ENCODE assay signal across 8 cellular contexts in genomic region chr9:34139477-34140146, GRCh38. TPM values are rescaled to one million over a fixed set of nuclear protein-coding genes. Genes with fewer than 3 reads are reported as not detected.
DNase-seq lines count a peak whose midpoint lies in the region; ATAC-seq and TF ChIP-seq lines count a peak whose summit lies in the region.

No MANE protein-coding gene starts in this region.

- H3K4ac ChIP-seq in mesenchymal stem cell (ENCODE audit: low read depth in 1 of 2, low read length in 2 of 2) = no peak overlapping the region

- DNase-seq in EL = peak; percentile 82
- DNase-seq in NCI-H1694 treated with DMSO at 0.1 percent for 48 hours (lab: John Stamatoyannopoulos, UW) = peak; percentile 54
- peak; percentile 93 to 98 for DNase-seq in cardiac fibroblast (ENCODE audit: low read depth in 2 of 2)
- DNase-seq in mesenchymal stem cell = peak; percentile 84
- DNase-seq in NCI-H748 (lab: John Stamatoyannopoulos, UW; ENCODE audit: unreplicated experiment) = no peak
- no peak for DNase-seq in activated CD4-positive, alpha-beta T cell treated with anti-CD3 and anti-CD28 coated beads for 48 hours
- DNase-seq in effector CD8-positive, alpha-beta T cell (lab: John Stamatoyannopoulos, UW) = no peak

- no peak overlapping the region for H3K4me2 ChIP-seq in mesenchymal stem cell (ENCODE audit: low read length, poor library complexity, severe bottlenecking)

- H3K79me1 ChIP-seq in mesenchymal stem cell (replicated peaks; ENCODE audit: low read length, poor library complexity, severe bottlenecking) = no peaks in the 10 kb centered on the region

- H3K4me1 ChIP-seq in mesenchymal stem cell (ENCODE audit: control insufficient read depth, insufficient read depth, low read depth, low read length) = no peaks in the 10 kb centered on the region

- H3K36me3 ChIP-seq in mesenchymal stem cell (ENCODE audit: control insufficient read depth in 1 of 2, insufficient read depth in 2 of 2, low read depth in 1 of 2, low read length in 2 of 2) = no peaks in the 10 kb centered on the region

- no peak overlapping the region for H4K91ac ChIP-seq in mesenchymal stem cell (ENCODE audit: low read length)

- peak; percentile 42 for TF ChIP-seq CTCF in cardiac fibroblast (IDR thresholded peaks at IDR 0.05; ENCODE audit: low read depth, low read length)

- H2AFZ ChIP-seq in mesenchymal stem cell (ENCODE audit: low read depth, low read length) = no peak overlapping the region

- no peak for ATAC-seq in GM21526 (IDR thresholded peaks at IDR 0.05; ENCODE audit: low FRiP score, unreplicated experiment)

- no peak overlapping the region for H2BK12ac ChIP-seq in mesenchymal stem cell (ENCODE audit: low read length in 2 of 2)

- no peak overlapping the region for H2AK5ac ChIP-seq in mesenchymal stem cell (ENCODE audit: low read length, severe bottlenecking)

- H3K27me3 ChIP-seq in mesenchymal stem cell (ENCODE audit: control insufficient read depth in 1 of 2, insufficient read depth in 1 of 2, low read length in 2 of 2) = no peaks in the 10 kb centered on the region

- H3K4me3 ChIP-seq in cardiac fibroblast (replicated peaks in 1 of 2; ENCODE audit: low read depth in 2 of 2, low read length in 2 of 2) = no peak overlapping the region
- no peak overlapping the region for H3K4me3 ChIP-seq in mesenchymal stem cell (ENCODE audit: insufficient read depth in 1 of 2, low read depth in 1 of 2, low read length in 2 of 2)

- H2BK15ac ChIP-seq in mesenchymal stem cell (ENCODE audit: low read depth, poor library complexity, severe bottlenecking) = no peak overlapping the region

- no peak overlapping the region for H3K14ac ChIP-seq in mesenchymal stem cell (ENCODE audit: low read length in 2 of 2)

- 92% methylated on average over 4 of the region's 5 CpGs for WGBS in mesenchymal stem cell

- H2BK5ac ChIP-seq in mesenchymal stem cell (ENCODE audit: low read depth, low read length, poor library complexity, severe bottlenecking) = no peak overlapping the region

- no peaks in the 10 kb centered on the region for H3K9me3 ChIP-seq in mesenchymal stem cell (ENCODE audit: control insufficient read depth, low read length)

- no peak overlapping the region for H3K18ac ChIP-seq in mesenchymal stem cell (ENCODE audit: low read depth in 1 of 2, low read length in 2 of 2)

- no peak overlapping the region for H4K8ac ChIP-seq in mesenchymal stem cell (ENCODE audit: low read length)

- H2BK120ac ChIP-seq in mesenchymal stem cell (ENCODE audit: low read depth, low read length) = no peak overlapping the region

- no peak overlapping the region for H3K27ac ChIP-seq in mesenchymal stem cell (ENCODE audit: low read length, poor library complexity, severe bottlenecking)

- no peak overlapping the region for H3K23ac ChIP-seq in mesenchymal stem cell (ENCODE audit: low read length in 2 of 2)

- H3K9ac ChIP-seq in mesenchymal stem cell (ENCODE audit: low read length) = no peak overlapping the region

RNA-seq across cellular contexts. Expression of gene DCAF12, which starts 13.1 kb away (rescaled TPM):
- polyA plus RNA-seq in mesenchymal stem cell (2013, experiment 1 of 2) = 14.6 TPM
- polyA plus RNA-seq in mesenchymal stem cell (2013, experiment 2 of 2) = 14.9 TPM

RNA-seq across cellular contexts. Expression of gene UBAP1, which starts 39.2 kb away (rescaled TPM):
- 30.9 TPM for polyA plus RNA-seq in mesenchymal stem cell (2013, experiment 1 of 2)
- polyA plus RNA-seq in mesenchymal stem cell (2013, experiment 2 of 2) = 29.7 TPM

Comparison
In these comparisons a context has a peak if more than half of its experiments do, and no peak if none do; other contexts are left out.
1. DNase-seq: peak in EL (single experiment), NCI-H1694 treated with DMSO at 0.1 percent for 48 hours (single experiment), cardiac fibroblast (2 of 2) and mesenchymal stem cell (single experiment); none in NCI-H748 (single experiment), activated CD4-positive, alpha-beta T cell treated with anti-CD3 and anti-CD28 coated beads for 48 hours (single experiment) and effector CD8-positive, alpha-beta T cell (single experiment).